Comparison of ENCODE assay signal across 15 cellular contexts in genomic region chr19:50693064-50693975, GRCh38. TPM values are rescaled to one million over a fixed set of nuclear protein-coding genes. Genes with fewer than 3 reads are reported as not detected.
DNase-seq lines count a peak whose midpoint lies in the region; ATAC-seq and TF ChIP-seq lines count a peak whose summit lies in the region.
"Had no signal": no experiment of that assay in that cellular context is flagged by ENCODE, and none has a peak within 500 bp of the region (broad histone marks: within the 10 kb centered on the region; RNA-seq: fewer than 3 reads in every experiment).

No MANE protein-coding gene starts in this region.

- H3K9ac ChIP-seq in HUES64 (ENCODE audit: low read depth, low read length): no peak overlapping the region
- H3K9ac ChIP-seq in iPS-20b (ENCODE audit: low read depth, low read length): no peak overlapping the region

- no peaks in the 10 kb centered on the region for H3F3A ChIP-seq in GM23338 (replicated peaks; ENCODE audit: low read depth)

- H4K20me1 ChIP-seq in GM23338 (replicated peaks; ENCODE audit: insufficient read depth): no peaks in the 10 kb centered on the region; the same call in none of the 2 replicates

- H3K36me3 ChIP-seq in GM23338 (ENCODE audit: insufficient read depth) (no peaks in the 10 kb centered on the region), HUES64 (ENCODE audit: insufficient read depth, low read length) (no peaks in the 10 kb centered on the region), iPS-20b (ENCODE audit: insufficient read depth, low read depth, low read length) (no peaks in the 10 kb centered on the region)

- no peaks in the 10 kb centered on the region for H3K79me2 ChIP-seq in GM23338 (replicated peaks; ENCODE audit: insufficient read depth)

- peaks cover 45% of the 10 kb centered on the region for H3K36me3 Mint-ChIP-seq in GM23338 (ENCODE audit: low read depth)

- peaks cover 91% of the 10 kb centered on the region for H3K27me3 ChIP-seq in GM23338 (ENCODE audit: insufficient read depth)
- H3K27me3 ChIP-seq in HUES64 (ENCODE audit: insufficient read depth, low read length): peaks cover 77% of the 10 kb centered on the region
- peaks cover 0 to 41% (median 8%) of the 10 kb centered on the region in 45 donors for H3K27me3 ChIP-seq in dorsolateral prefrontal cortex
- H3K27me3 ChIP-seq in iPS-20b (ENCODE audit: insufficient read depth, low read length): peaks cover 83% of the 10 kb centered on the region

- no peaks in the 10 kb centered on the region for H3K9me2 ChIP-seq in GM23338 (ENCODE audit: insufficient read depth)

- H3K27ac ChIP-seq in GM23338 (ENCODE audit: low read depth): no peak overlapping the region
- H3K27ac ChIP-seq in HUES64 (ENCODE audit: low read depth, low read length): no peak overlapping the region
- H3K27ac ChIP-seq in dorsolateral prefrontal cortex: peak overlapping the region in 4 of 59 donors; percentile 27 to 68 (median 42)
- no peak overlapping the region for H3K27ac ChIP-seq in iPS-20b (ENCODE audit: low read length)
- no peak overlapping the region for H3K27ac ChIP-seq in coronary artery
- H3K27ac ChIP-seq: A549 had no signal

- intact Hi-C loops in dorsolateral prefrontal cortex (cut with DNase I): no loop called here

- DNase-seq in GM23338 (ENCODE audit: low spot score): peak; percentile 74
- no peak for DNase-seq in dorsolateral prefrontal cortex
- DNase-seq in cortex of kidney (lab: John Stamatoyannopoulos, UW): no peak
- DNase-seq in DMS114 treated with DMSO at 0.1 percent for 48 hours (lab: John Stamatoyannopoulos, UW; ENCODE audit: unreplicated experiment): no peak
- DNase-seq in GDM1 (lab: John Stamatoyannopoulos, UW): no peak
- no peak for DNase-seq in coronary artery (ENCODE audit: low spot score)
- DNase-seq: GOT3, NCI-H1436, NCI-H2081, NCI-H510A, SHP77 treated with DMSO at 0.1 percent for 48 hours had no signal

- H3K4me3 Mint-ChIP-seq in GM23338: no peak overlapping the region

- H3K4me1 Mint-ChIP-seq in GM23338: no peaks in the 10 kb centered on the region

- TF ChIP-seq CTCF in GM23338 (conservative IDR thresholded peaks at IDR 0.05; ENCODE audit: low read depth in 2 of 2): no peak
- TF ChIP-seq CTCF in dorsolateral prefrontal cortex (IDR thresholded peaks at IDR 0.05 in 54 of 56, conservative IDR thresholded peaks at IDR 0.05 in 2 of 56; ENCODE audit: low read depth in 1 of 56, partially characterized antibody in 56 of 56): no peak
- TF ChIP-seq CTCF in coronary artery (IDR thresholded peaks at IDR 0.05): no peak

- 44% methylated on average over 22 of the region's 23 CpGs for WGBS in HUES64

- H3K4me3 ChIP-seq in GM23338 (peak overlapping the region; percentile 57), HUES64 (ENCODE audit: low read length) (peak overlapping the region; percentile 34), dorsolateral prefrontal cortex (peak overlapping the region in 49 of 59 donors; percentile 7 to 68 (median 50)), iPS-20b (ENCODE audit: low read length) (peak overlapping the region; percentile 33; the same call in 1 of the 2 replicates), coronary artery (no peak overlapping the region)
- H3K4me3 ChIP-seq: A549 had no signal

- H3K4me1 ChIP-seq in GM23338 (ENCODE audit: insufficient read depth) (peaks cover 8% of the 10 kb centered on the region; the same call in 1 of the 2 replicates), HUES64 (ENCODE audit: insufficient read depth, low read length) (no peaks in the 10 kb centered on the region), iPS-20b (ENCODE audit: insufficient read depth, low read length) (no peaks in the 10 kb centered on the region)

- ATAC-seq in GM23338: peak; percentile 34; the same call in 1 of the 3 replicates
- ATAC-seq: A549 had no signal

- H3K27me3 Mint-ChIP-seq in GM23338 (ENCODE audit: insufficient read depth, low read depth, poor library complexity): peaks cover 6% of the 10 kb centered on the region

- H3K4me2 ChIP-seq in GM23338: peak overlapping the region; percentile 92
- H3K4me2 ChIP-seq: A549 had no signal

- H3K9me3 ChIP-seq in HUES64 (ENCODE audit: insufficient read depth, low read depth, low read length) (peaks cover 32% of the 10 kb centered on the region), iPS-20b (ENCODE audit: insufficient read depth, low read depth, low read length) (peaks cover 15% of the 10 kb centered on the region)
- H3K9me3 ChIP-seq: A549 had no signal

- H3K9me3 Mint-ChIP-seq in GM23338: peaks cover 89% of the 10 kb centered on the region

- H2AFZ ChIP-seq in GM23338: peak overlapping the region; percentile 80

- H3K27ac Mint-ChIP-seq in GM23338: no peak overlapping the region

TF ChIP-seq in GM23338, 12 proteins besides CTCF, POLR2A, EP300 and RAD21:
- TF ChIP-seq, protein P1, sequence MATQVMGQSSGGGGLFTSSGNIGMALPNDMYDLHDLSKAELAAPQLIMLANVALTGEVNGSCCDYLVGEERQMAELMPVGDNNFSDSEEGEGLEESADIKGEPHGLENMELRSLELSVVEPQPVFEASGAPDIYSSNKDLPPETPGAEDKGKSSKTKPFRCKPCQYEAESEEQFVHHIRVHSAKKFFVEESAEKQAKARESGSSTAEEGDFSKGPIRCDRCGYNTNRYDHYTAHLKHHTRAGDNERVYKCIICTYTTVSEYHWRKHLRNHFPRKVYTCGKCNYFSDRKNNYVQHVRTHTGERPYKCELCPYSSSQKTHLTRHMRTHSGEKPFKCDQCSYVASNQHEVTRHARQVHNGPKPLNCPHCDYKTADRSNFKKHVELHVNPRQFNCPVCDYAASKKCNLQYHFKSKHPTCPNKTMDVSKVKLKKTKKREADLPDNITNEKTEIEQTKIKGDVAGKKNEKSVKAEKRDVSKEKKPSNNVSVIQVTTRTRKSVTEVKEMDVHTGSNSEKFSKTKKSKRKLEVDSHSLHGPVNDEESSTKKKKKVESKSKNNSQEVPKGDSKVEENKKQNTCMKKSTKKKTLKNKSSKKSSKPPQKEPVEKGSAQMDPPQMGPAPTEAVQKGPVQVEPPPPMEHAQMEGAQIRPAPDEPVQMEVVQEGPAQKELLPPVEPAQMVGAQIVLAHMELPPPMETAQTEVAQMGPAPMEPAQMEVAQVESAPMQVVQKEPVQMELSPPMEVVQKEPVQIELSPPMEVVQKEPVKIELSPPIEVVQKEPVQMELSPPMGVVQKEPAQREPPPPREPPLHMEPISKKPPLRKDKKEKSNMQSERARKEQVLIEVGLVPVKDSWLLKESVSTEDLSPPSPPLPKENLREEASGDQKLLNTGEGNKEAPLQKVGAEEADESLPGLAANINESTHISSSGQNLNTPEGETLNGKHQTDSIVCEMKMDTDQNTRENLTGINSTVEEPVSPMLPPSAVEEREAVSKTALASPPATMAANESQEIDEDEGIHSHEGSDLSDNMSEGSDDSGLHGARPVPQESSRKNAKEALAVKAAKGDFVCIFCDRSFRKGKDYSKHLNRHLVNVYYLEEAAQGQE (IDR thresholded peaks at IDR 0.05; ENCODE audit: unreplicated experiment): peak; percentile 9
- TF ChIP-seq NANOG (IDR thresholded peaks at IDR 0.05; ENCODE audit: borderline replicate concordance) (no peak), EZH2 (IDR thresholded peaks at IDR 0.05; ENCODE audit: low read depth, unreplicated experiment) (peak; percentile 59)
- TF ChIP-seq, protein P2, sequence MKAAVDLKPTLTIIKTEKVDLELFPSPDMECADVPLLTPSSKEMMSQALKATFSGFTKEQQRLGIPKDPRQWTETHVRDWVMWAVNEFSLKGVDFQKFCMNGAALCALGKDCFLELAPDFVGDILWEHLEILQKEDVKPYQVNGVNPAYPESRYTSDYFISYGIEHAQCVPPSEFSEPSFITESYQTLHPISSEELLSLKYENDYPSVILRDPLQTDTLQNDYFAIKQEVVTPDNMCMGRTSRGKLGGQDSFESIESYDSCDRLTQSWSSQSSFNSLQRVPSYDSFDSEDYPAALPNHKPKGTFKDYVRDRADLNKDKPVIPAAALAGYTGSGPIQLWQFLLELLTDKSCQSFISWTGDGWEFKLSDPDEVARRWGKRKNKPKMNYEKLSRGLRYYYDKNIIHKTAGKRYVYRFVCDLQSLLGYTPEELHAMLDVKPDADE (IDR thresholded peaks at IDR 0.05): no peak

RNA-seq across cellular contexts. Expression of gene SHANK1, which starts 26.3 kb away (rescaled TPM):
- total RNA-seq in GM23338 (2014; rRNA removed; shearing (Covaris generic)): 3.3 and 4.1 TPM in 2 replicates
- polyA plus RNA-seq in GM23338 (2016; fragmentation: Nextera tagmentation; extraction: Ambion mirVana): 0.23 and 0.30 TPM in 2 replicates
- polyA plus RNA-seq in HUES64 (2013, experiment 1 of 2): 2.9 TPM
- polyA plus RNA-seq in HUES64 (2013, experiment 2 of 2): 3.9 TPM
- total RNA-seq in dorsolateral prefrontal cortex: 100 to 1,000 TPM in 111 of 120 experiments, 10 to 100 TPM in 9; 40.4 to 290 (median 155) TPM

RNA-seq across cellular contexts. Expression of gene CLEC11A, which starts 29.8 kb away (rescaled TPM):
- 7.2 and 8.0 TPM in 2 replicates for total RNA-seq in GM23338 (2014; rRNA removed; shearing (Covaris generic))
- polyA plus RNA-seq in GM23338 (2016; fragmentation: Nextera tagmentation; extraction: Ambion mirVana): 15.5 and 18.5 TPM in 2 replicates
- 1.9 TPM for polyA plus RNA-seq in HUES64 (2013, experiment 1 of 2)
- polyA plus RNA-seq in HUES64 (2013, experiment 2 of 2): 2.8 TPM
- total RNA-seq in dorsolateral prefrontal cortex: 10 to 100 TPM in 2 of 120 experiments, 1 to 10 TPM in 118; 3.2 to 10.3 (median 6.5) TPM

RNA-seq across cellular contexts. Expression of gene C19orf81, which starts 44.1 kb away (rescaled TPM):
- total RNA-seq in GM23338 (2014; rRNA removed; shearing (Covaris generic)): 1.8 and 23.2 TPM in 2 replicates
- 54.3 and 67.9 TPM in 2 replicates for polyA plus RNA-seq in GM23338 (2016; fragmentation: Nextera tagmentation; extraction: Ambion mirVana)
- polyA plus RNA-seq in HUES64 (2013, experiment 1 of 2): 1.3 TPM
- 2.2 TPM for polyA plus RNA-seq in HUES64 (2013, experiment 2 of 2)
- 10 to 100 TPM in 8 of 120 experiments, 1 to 10 TPM in 111, not detected in 1; 1.9 to 17.7 (median 5.7) TPM for total RNA-seq in dorsolateral prefrontal cortex
- total RNA-seq: RPMI7951 had no signal

RNA-seq across cellular contexts. Expression of gene SYT3, which starts 53.6 kb away (rescaled TPM):
- 16.4 and 25.5 TPM in 2 replicates for total RNA-seq in GM23338 (2014; rRNA removed; shearing (Covaris generic))
- 9.5 and 10.0 TPM in 2 replicates for polyA plus RNA-seq in GM23338 (2016; fragmentation: Nextera tagmentation; extraction: Ambion mirVana)
- 1.6 TPM for polyA plus RNA-seq in HUES64 (2013, experiment 1 of 2)
- 1.5 TPM for polyA plus RNA-seq in HUES64 (2013, experiment 2 of 2)
- total RNA-seq in dorsolateral prefrontal cortex: 10 to 100 TPM; 10.7 to 56.7 (median 35.9) TPM
- total RNA-seq: RPMI7951 had no signal
